Comparison of ENCODE assay signal across 8 cellular contexts in genomic region chr1:148318123-148318899, GRCh38.
DNase-seq lines count a peak whose midpoint lies in the region; ATAC-seq and TF ChIP-seq lines count a peak whose summit lies in the region.

No MANE protein-coding gene starts in this region.

- H3K9me3 ChIP-seq in iPS-15b (ENCODE audit: control insufficient read depth, insufficient read depth, low read length), result no peaks in the 10 kb centered on the region

- peak; percentile 76 for ATAC-seq in GM19035 (IDR thresholded peaks at IDR 0.05; ENCODE audit: unreplicated experiment)

- H3K4me1 ChIP-seq in iPS-15b (ENCODE audit: control insufficient read depth, insufficient read depth, low read length), result no peaks in the 10 kb centered on the region

- H3K4me3 ChIP-seq in NB4 (ENCODE audit: low read depth, low read length) (peak overlapping the region; percentile 75), iPS-15b (ENCODE audit: low read depth, low read length) (peak overlapping the region; percentile 88)

- H3K9ac ChIP-seq in iPS-15b (ENCODE audit: low read depth, low read length), result peak overlapping the region; percentile 76

- no peak for TF ChIP-seq CTCF in NB4 (IDR thresholded peaks at IDR 0.05; ENCODE audit: low read depth, low read length)

- peaks cover 60% of the 10 kb centered on the region for H3K27me3 ChIP-seq in iPS-15b (ENCODE audit: control insufficient read depth, insufficient read depth, low read length)

- peak; percentile 94 for DNase-seq in NB4 (ENCODE audit: low read depth)
- DNase-seq in activated effector memory CD4-positive, alpha-beta T cell treated with anti-CD3 and anti-CD28 coated beads, Interleukin-2, amount 50 U/mL, for 16 hours, result peak; percentile 80
- peak; percentile 39 for DNase-seq in stimulated activated CD8-positive, alpha-beta memory T cell treated with anti-CD3 and anti-CD28 coated beads, Interleukin-4, amount 100 ng/mL, for 24 hours (ENCODE audit: low read depth)
- no peak for DNase-seq in NCI-H2081 (lab: John Stamatoyannopoulos, UW)
- DNase-seq in NCI-H82 (lab: John Stamatoyannopoulos, UW), result no peak
- no peak for DNase-seq in NCI-H69 (lab: John Stamatoyannopoulos, UW)

- no peaks in the 10 kb centered on the region for H3K36me3 ChIP-seq in iPS-15b (ENCODE audit: control insufficient read depth, insufficient read depth, low read length)

- peak; percentile 45 for TF ChIP-seq POLR2A in NB4 (IDR thresholded peaks at IDR 0.05; ENCODE audit: extremely low read depth, insufficient read length)

Comparison
In these comparisons a context has a peak if more than half of its experiments do, and no peak if none do; other contexts are left out.
1. DNase-seq: peak in NB4 (single experiment), activated effector memory CD4-positive, alpha-beta T cell treated with anti-CD3 and anti-CD28 coated beads, Interleukin-2, amount 50 U/mL, for 16 hours (single experiment) and stimulated activated CD8-positive, alpha-beta memory T cell treated with anti-CD3 and anti-CD28 coated beads, Interleukin-4, amount 100 ng/mL, for 24 hours (single experiment); none in NCI-H2081 (0 of 2), NCI-H82 (single experiment) and NCI-H69 (single experiment).